ENCODE assay signal across 2 cellular contexts in the genomic region with DNA sequence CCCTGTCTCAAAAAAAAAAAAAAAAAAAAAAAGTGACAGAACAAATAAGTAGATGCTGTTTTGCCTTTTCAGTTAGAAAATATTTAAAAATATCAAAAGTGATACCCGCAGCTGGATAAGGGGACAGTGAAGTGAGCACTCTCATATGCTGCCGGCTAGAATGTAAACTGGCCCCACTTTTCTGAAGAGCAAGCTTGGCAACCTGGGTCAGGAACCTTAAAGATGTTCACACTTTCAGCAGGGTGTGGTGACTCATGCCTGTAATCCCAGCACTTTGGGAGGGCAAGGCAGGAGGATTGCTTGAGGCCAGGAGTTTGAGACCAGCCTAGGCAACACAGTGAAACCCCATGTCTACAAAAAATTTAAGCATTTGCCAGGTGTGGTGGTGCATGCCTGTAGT.
TF ChIP-seq lines count a peak whose summit lies in the region.

No MANE protein-coding gene starts in this region.

TF ChIP-seq in A549, 52 proteins besides CTCF, POLR2A, EP300 and RAD21:
- TF ChIP-seq, protein P1, sequence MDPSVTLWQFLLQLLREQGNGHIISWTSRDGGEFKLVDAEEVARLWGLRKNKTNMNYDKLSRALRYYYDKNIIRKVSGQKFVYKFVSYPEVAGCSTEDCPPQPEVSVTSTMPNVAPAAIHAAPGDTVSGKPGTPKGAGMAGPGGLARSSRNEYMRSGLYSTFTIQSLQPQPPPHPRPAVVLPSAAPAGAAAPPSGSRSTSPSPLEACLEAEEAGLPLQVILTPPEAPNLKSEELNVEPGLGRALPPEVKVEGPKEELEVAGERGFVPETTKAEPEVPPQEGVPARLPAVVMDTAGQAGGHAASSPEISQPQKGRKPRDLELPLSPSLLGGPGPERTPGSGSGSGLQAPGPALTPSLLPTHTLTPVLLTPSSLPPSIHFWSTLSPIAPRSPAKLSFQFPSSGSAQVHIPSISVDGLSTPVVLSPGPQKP (IDR thresholded peaks at IDR 0.05; ENCODE audit: low read depth, low read length): no peak
- TF ChIP-seq FOSL2 (IDR thresholded peaks at IDR 0.05) (no peak), FOSL2 (CRISPR knock-in tag; IDR thresholded peaks at IDR 0.05) (0 out of 2 replicates have a peak, but pooled peaks have one; percentile 11)

TF ChIP-seq in K562, 482 proteins besides CTCF, POLR2A, EP300 and RAD21:
- TF ChIP-seq ZC3H11A (IDR thresholded peaks at IDR 0.05; ENCODE audit: low read depth, low read length) (no peak), RFX5 (IDR thresholded peaks at IDR 0.05; ENCODE audit: low read depth, low read length) (no peak), ILK (tag; IDR thresholded peaks at IDR 0.05; ENCODE audit: borderline replicate concordance, low read depth) (no peak)
- TF ChIP-seq, protein P2, sequence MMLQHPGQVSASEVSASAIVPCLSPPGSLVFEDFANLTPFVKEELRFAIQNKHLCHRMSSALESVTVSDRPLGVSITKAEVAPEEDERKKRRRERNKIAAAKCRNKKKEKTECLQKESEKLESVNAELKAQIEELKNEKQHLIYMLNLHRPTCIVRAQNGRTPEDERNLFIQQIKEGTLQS (IDR thresholded peaks at IDR 0.05): peak; percentile 44; the same call in 1 of the 2 replicates
- TF ChIP-seq, protein P2 (CRISPR knock-in tag; conservative IDR thresholded peaks at IDR 0.05): no peak
